In genomic region chr3:52784931-52785590, GRCh38 we compare ENCODE assay signal across 1 cellular context.
TF ChIP-seq lines count a peak whose summit lies in the region.

No MANE protein-coding gene starts in this region.

TF ChIP-seq in GM23338, 12 proteins besides CTCF, POLR2A, EP300 and RAD21 (continued from another document):
- no peak for TF ChIP-seq ZNF462 (CRISPR knock-in tag; IDR thresholded peaks at IDR 0.05)
- TF ChIP-seq EZH2phosphoT487 (IDR thresholded peaks at IDR 0.05; ENCODE audit: unreplicated experiment): no peak
- TF ChIP-seq JUNB (IDR thresholded peaks at IDR 0.05; ENCODE audit: unreplicated experiment): no peak
- no peak for TF ChIP-seq REST (IDR thresholded peaks at IDR 0.05; ENCODE audit: unreplicated experiment)
- TF ChIP-seq POLR2AphosphoS5 (IDR thresholded peaks at IDR 0.05; ENCODE audit: low read depth): no peak
- no peak for TF ChIP-seq NANOG (IDR thresholded peaks at IDR 0.05; ENCODE audit: borderline replicate concordance)
